In genomic region chr4:144799486-144799885, GRCh38 we compare ENCODE assay signal across 21 cellular contexts.
"Had no signal": no experiment of that assay in that cellular context is flagged by ENCODE, and none has a peak within 500 bp of the region (broad histone marks: within the 10 kb centered on the region; RNA-seq: fewer than 3 reads in every experiment).

No MANE protein-coding gene starts in this region.

- H3K9ac ChIP-seq: KMS-11, SK-N-SH had no signal

- H3K27ac ChIP-seq: KMS-11 had no signal

- H3K9me3 ChIP-seq: SK-N-SH had no signal

- DNase-seq: IMR-90, Kasumi-1, MM.1S, NCI-H1092 treated with DMSO at 0.1 percent for 48 hours, NCI-H1436, NCI-H187, NCI-H2029, NCI-H2081 treated with DMSO at 0.1 percent for 48 hours, NCI-H2171 treated with DMSO at 0.1 percent for 48 hours, NCI-H345, NCI-H446 treated with DMSO at 0.1 percent for 48 hours, NCI-H510A treated with DMSO at 0.1 percent for 48 hours, NCI-H526, NCI-H82, Right ventricle myocardium superior, RPMI8226, SK-N-SH had no signal

- H3K4me2 ChIP-seq: KMS-11, SK-N-SH had no signal

- FAIRE-seq: HepG2, K562, RCC 7860 had no signal

- ATAC-seq: HepG2, K562 had no signal

- H3K4me3 ChIP-seq: K562 had no signal
